Comparison of ENCODE assay signal across 6 cellular contexts in genomic region chr20:63399596-63400375, GRCh38. TPM values are rescaled to one million over a fixed set of nuclear protein-coding genes. Genes with fewer than 3 reads are reported as not detected.
"Had no signal": no experiment of that assay in that cellular context is flagged by ENCODE, and none has a peak within 500 bp of the region (broad histone marks: within the 10 kb centered on the region; RNA-seq: fewer than 3 reads in every experiment).

No MANE protein-coding gene starts in this region.

- H3K4me3 ChIP-seq: GM23338 had no signal

- H2AFZ ChIP-seq: GM23338 had no signal

- ATAC-seq: GM23338 had no signal

- DNase-seq: H9, HCEC 1CT, KBM-7 had no signal

- H3K27ac Mint-ChIP-seq: GM23338, IgD-negative memory B cell had no signal

- H3K36me3 Mint-ChIP-seq: IgD-negative memory B cell had no signal

- H3K4me2 ChIP-seq: GM23338 had no signal

- H3K4me3 Mint-ChIP-seq: GM23338, H9 had no signal

- H3K9me3 Mint-ChIP-seq: GM23338, H9, IgD-negative memory B cell had no signal

RNA-seq across cellular contexts. Expression of gene CHRNA4, which starts 38.6 kb away (rescaled TPM):
- total RNA-seq: HT-29 had no signal
- polyA plus RNA-seq: IgD-negative memory B cell had no signal
